ENCODE assay signal across 8 cellular contexts in genomic region chr2:174683392-174683759, GRCh38.
DNase-seq lines count a peak whose midpoint lies in the region; ATAC-seq and TF ChIP-seq lines count a peak whose summit lies in the region.

No MANE protein-coding gene starts in this region.

- POLR2A ChIA-PET in naive thymus-derived CD8-positive, alpha-beta T cell (lab: Charles Lee): interaction anchor here (0.6 to 2.6 kb wide), 10 partner anchors 49 to 190 kb away, joined by 3 to 26 read pairs (median 4); no protein-coding TSS in a partner anchor

- H3K27me3 Mint-ChIP-seq in T-helper 2 cell treated with Interferon-gamma antibody and Interleukin-4, amounts not matched to agents 5 μg/mL and 100 μg/mL, for 36 hours (ENCODE audit: low read depth): peaks cover 10% of the 10 kb centered on the region
- no peaks in the 10 kb centered on the region for H3K27me3 Mint-ChIP-seq in naive thymus-derived CD8-positive, alpha-beta T cell

- H3K9me3 Mint-ChIP-seq in T-helper 2 cell treated with Interferon-gamma antibody and Interleukin-4, amounts not matched to agents 5 μg/mL and 100 μg/mL, for 36 hours: no peaks in the 10 kb centered on the region
- no peaks in the 10 kb centered on the region for H3K9me3 Mint-ChIP-seq in naive thymus-derived CD8-positive, alpha-beta T cell

- peak overlapping the region; percentile 88 for H3K27ac Mint-ChIP-seq in T-helper 2 cell treated with Interferon-gamma antibody and Interleukin-4, amounts not matched to agents 5 μg/mL and 100 μg/mL, for 36 hours
- H3K27ac Mint-ChIP-seq in naive thymus-derived CD8-positive, alpha-beta T cell: peak overlapping the region; percentile 84 to 99 (median 96)

- DNase-seq in GDM1 (lab: John Stamatoyannopoulos, UW) (peak; percentile 25), epithelial cell of proximal tubule (ENCODE audit: low read depth) (no peak), NCI-H1694 treated with DMSO at 0.1 percent for 48 hours (lab: John Stamatoyannopoulos, UW) (no peak), DMS153 (lab: John Stamatoyannopoulos, UW) (no peak)
- DNase-seq in T-helper 2 cell treated with Interferon-gamma antibody and Interleukin-4, amounts not matched to agents 5 μg/mL and 100 μg/mL, for 36 hours (ENCODE audit: low spot score): no peak
- DNase-seq in naive thymus-derived CD8-positive, alpha-beta T cell: peak in 5 of 10 donors; percentile 16 to 36 (median 32)

- peaks cover 46% of the 10 kb centered on the region for H3K4me1 Mint-ChIP-seq in T-helper 2 cell treated with Interferon-gamma antibody and Interleukin-4, amounts not matched to agents 5 μg/mL and 100 μg/mL, for 36 hours (ENCODE audit: low read depth)
- peaks cover 18 to 65% (median 54%) of the 10 kb centered on the region in 4 donors for H3K4me1 Mint-ChIP-seq in naive thymus-derived CD8-positive, alpha-beta T cell

- peak; percentile 35 for TF ChIP-seq CTCF in epithelial cell of proximal tubule (conservative IDR thresholded peaks at IDR 0.05; ENCODE audit: low read depth, low read length)

- peaks cover 3% of the 10 kb centered on the region for H3K36me3 Mint-ChIP-seq in T-helper 2 cell treated with Interferon-gamma antibody and Interleukin-4, amounts not matched to agents 5 μg/mL and 100 μg/mL, for 36 hours (ENCODE audit: low read depth)
- H3K36me3 Mint-ChIP-seq in naive thymus-derived CD8-positive, alpha-beta T cell: no peaks in the 10 kb centered on the region

- peak overlapping the region; percentile 92 for H3K4me3 Mint-ChIP-seq in T-helper 2 cell treated with Interferon-gamma antibody and Interleukin-4, amounts not matched to agents 5 μg/mL and 100 μg/mL, for 36 hours
- H3K4me3 Mint-ChIP-seq in naive thymus-derived CD8-positive, alpha-beta T cell: peak overlapping the region; percentile 86 to 98 (median 95)

- ATAC-seq in HG02938 (IDR thresholded peaks at IDR 0.05; ENCODE audit: unreplicated experiment) (peak; percentile 41), HG02763 (IDR thresholded peaks at IDR 0.05; ENCODE audit: unreplicated experiment) (no peak)
- ATAC-seq in naive thymus-derived CD8-positive, alpha-beta T cell: peak; percentile 45 to 63

- H3K4me3 ChIP-seq in epithelial cell of proximal tubule (ENCODE audit: low read depth, low read length): peak overlapping the region; percentile 81
